1 cellular context compared by ENCODE assay signal in genomic region chr2:190301032-190301431, GRCh38.
TF ChIP-seq lines count a peak whose summit lies in the region.

No MANE protein-coding gene starts in this region.

TF ChIP-seq in K562, 482 proteins besides CTCF, POLR2A, EP300 and RAD21:
- TF ChIP-seq ZNF324 (CRISPR knock-in tag; IDR thresholded peaks at IDR 0.05) (no peak), MYNN (IDR thresholded peaks at IDR 0.05) (peak; percentile 35; the same call in 1 of the 2 replicates), MYNN (CRISPR knock-in tag; IDR thresholded peaks at IDR 0.05) (no peak), RAD51 (IDR thresholded peaks at IDR 0.05; ENCODE audit: borderline replicate concordance, low read depth) (no peak), AFF4 (CRISPR knock-in tag; IDR thresholded peaks at IDR 0.05) (no peak), ZNF778 (CRISPR knock-in tag; IDR thresholded peaks at IDR 0.05) (no peak), POLR2H (tag; IDR thresholded peaks at IDR 0.05; ENCODE audit: low read depth) (no peak), WHSC1 (IDR thresholded peaks at IDR 0.05; ENCODE audit: low read length) (no peak), MAFF (IDR thresholded peaks at IDR 0.05; ENCODE audit: low read length) (no peak), COPS2 (conservative IDR thresholded peaks at IDR 0.05) (no peak)
